ENCODE assay signal across 13 cellular contexts in genomic region chr20:38999217-38999616, GRCh38.
"Had no signal": no experiment of that assay in that cellular context is flagged by ENCODE, and none has a peak within 500 bp of the region (broad histone marks: within the 10 kb centered on the region; RNA-seq: fewer than 3 reads in every experiment).

No MANE protein-coding gene starts in this region.

- H3K4me1 Mint-ChIP-seq: neural crest cell had no signal

- H3K27ac ChIP-seq: gastroesophageal sphincter, lower lobe of right lung, ovary, sigmoid colon, SJCRH30, tibial artery, vagina had no signal

- H3K9me3 Mint-ChIP-seq: neural crest cell had no signal

- H3K4me1 ChIP-seq: lower lobe of right lung, sigmoid colon, tibial artery, vagina had no signal

- H3K4me3 Mint-ChIP-seq: neural crest cell had no signal

- H3K27me3 ChIP-seq: gastroesophageal sphincter, ovary, sigmoid colon, SJCRH30, tibial artery, vagina had no signal

- DNase-seq: activated gamma-delta T cell treated with Interleukin-2 at 50 U/mL for 16 hours; amniotic stem cell; left colon; lower lobe of right lung; ovary; sigmoid colon; SJCRH30; stimulated activated CD4-positive, alpha-beta T cell treated with anti-CD3 and anti-CD28 coated beads, Interleukin-1b, Interleukin-23, amount 100 ng/mL, for 48 hours; T1000; tibial artery had no signal

- H3K9me3 ChIP-seq: gastroesophageal sphincter, lower lobe of right lung, ovary, sigmoid colon, SJCRH30, tibial artery, vagina had no signal

- ATAC-seq: gastroesophageal sphincter, lower lobe of right lung had no signal
